1 cellular context compared by ENCODE assay signal in genomic region chr13:51465124-51465523, GRCh38.
TF ChIP-seq lines count a peak whose summit lies in the region.

No MANE protein-coding gene starts in this region.

TF ChIP-seq in HepG2, 621 proteins besides CTCF, POLR2A, EP300 and RAD21 (continued from another document):
- peak; percentile 44; the same call in 1 of the 2 replicates for TF ChIP-seq AHDC1 (CRISPR knock-in tag; IDR thresholded peaks at IDR 0.05; ENCODE audit: borderline replicate concordance)
- TF ChIP-seq, protein P1, sequence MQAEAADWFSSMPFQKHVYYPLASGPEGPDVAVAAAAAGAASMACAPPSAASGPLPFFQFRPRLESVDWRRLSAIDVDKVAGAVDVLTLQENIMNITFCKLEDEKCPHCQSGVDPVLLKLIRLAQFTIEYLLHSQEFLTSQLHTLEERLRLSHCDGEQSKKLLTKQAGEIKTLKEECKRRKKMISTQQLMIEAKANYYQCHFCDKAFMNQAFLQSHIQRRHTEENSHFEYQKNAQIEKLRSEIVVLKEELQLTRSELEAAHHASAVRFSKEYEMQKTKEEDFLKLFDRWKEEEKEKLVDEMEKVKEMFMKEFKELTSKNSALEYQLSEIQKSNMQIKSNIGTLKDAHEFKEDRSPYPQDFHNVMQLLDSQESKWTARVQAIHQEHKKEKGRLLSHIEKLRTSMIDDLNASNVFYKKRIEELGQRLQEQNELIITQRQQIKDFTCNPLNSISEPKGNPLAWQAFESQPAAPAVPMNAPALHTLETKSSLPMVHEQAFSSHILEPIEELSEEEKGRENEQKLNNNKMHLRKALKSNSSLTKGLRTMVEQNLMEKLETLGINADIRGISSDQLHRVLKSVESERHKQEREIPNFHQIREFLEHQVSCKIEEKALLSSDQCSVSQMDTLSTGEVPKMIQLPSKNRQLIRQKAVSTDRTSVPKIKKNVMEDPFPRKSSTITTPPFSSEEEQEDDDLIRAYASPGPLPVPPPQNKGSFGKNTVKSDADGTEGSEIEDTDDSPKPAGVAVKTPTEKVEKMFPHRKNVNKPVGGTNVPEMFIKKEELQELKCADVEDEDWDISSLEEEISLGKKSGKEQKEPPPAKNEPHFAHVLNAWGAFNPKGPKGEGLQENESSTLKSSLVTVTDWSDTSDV (CRISPR knock-in tag; IDR thresholded peaks at IDR 0.05), result no peak
- TF ChIP-seq, protein P2, sequence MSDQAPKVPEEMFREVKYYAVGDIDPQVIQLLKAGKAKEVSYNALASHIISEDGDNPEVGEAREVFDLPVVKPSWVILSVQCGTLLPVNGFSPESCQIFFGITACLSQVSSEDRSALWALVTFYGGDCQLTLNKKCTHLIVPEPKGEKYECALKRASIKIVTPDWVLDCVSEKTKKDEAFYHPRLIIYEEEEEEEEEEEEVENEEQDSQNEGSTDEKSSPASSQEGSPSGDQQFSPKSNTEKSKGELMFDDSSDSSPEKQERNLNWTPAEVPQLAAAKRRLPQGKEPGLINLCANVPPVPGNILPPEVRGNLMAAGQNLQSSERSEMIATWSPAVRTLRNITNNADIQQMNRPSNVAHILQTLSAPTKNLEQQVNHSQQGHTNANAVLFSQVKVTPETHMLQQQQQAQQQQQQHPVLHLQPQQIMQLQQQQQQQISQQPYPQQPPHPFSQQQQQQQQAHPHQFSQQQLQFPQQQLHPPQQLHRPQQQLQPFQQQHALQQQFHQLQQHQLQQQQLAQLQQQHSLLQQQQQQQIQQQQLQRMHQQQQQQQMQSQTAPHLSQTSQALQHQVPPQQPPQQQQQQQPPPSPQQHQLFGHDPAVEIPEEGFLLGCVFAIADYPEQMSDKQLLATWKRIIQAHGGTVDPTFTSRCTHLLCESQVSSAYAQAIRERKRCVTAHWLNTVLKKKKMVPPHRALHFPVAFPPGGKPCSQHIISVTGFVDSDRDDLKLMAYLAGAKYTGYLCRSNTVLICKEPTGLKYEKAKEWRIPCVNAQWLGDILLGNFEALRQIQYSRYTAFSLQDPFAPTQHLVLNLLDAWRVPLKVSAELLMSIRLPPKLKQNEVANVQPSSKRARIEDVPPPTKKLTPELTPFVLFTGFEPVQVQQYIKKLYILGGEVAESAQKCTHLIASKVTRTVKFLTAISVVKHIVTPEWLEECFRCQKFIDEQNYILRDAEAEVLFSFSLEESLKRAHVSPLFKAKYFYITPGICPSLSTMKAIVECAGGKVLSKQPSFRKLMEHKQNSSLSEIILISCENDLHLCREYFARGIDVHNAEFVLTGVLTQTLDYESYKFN (CRISPR knock-in tag; conservative IDR thresholded peaks at IDR 0.05), result peak; percentile 35; the same call in 1 of the 2 replicates
- TF ChIP-seq SOX5 (CRISPR knock-in tag; IDR thresholded peaks at IDR 0.05; ENCODE audit: borderline replicate concordance), result peak; percentile 43; the same call in 1 of the 2 replicates
- TF ChIP-seq TEAD3 (CRISPR knock-in tag; optimal IDR thresholded peaks at IDR 0.05; ENCODE audit: borderline replicate concordance), result peak; percentile 11
- TF ChIP-seq MYPOP (CRISPR knock-in tag; IDR thresholded peaks at IDR 0.05), result no peak
- TF ChIP-seq ZNF18 (CRISPR knock-in tag; IDR thresholded peaks at IDR 0.05; ENCODE audit: insufficient replicate concordance), result no peak
- TF ChIP-seq SOX13 (IDR thresholded peaks at IDR 0.05), result no peak
- TF ChIP-seq SOX13 (CRISPR knock-in tag; conservative IDR thresholded peaks at IDR 0.05 in 1 of 2, IDR thresholded peaks at IDR 0.05 in 1 of 2), result peak in 1 of 2 experiments; percentile 35; a peak in 1 of 4 replicates
- TF ChIP-seq ZBTB1 (CRISPR knock-in tag; IDR thresholded peaks at IDR 0.05; ENCODE audit: borderline replicate concordance), result no peak
- TF ChIP-seq ZBTB44 (CRISPR knock-in tag; IDR thresholded peaks at IDR 0.05), result no peak
- TF ChIP-seq ARID5B (CRISPR knock-in tag; IDR thresholded peaks at IDR 0.05), result peak; percentile 23; the same call in 1 of the 2 replicates
- peak; percentile 54; the same call in 1 of the 2 replicates for TF ChIP-seq HNF4A (CRISPR knock-in tag; IDR thresholded peaks at IDR 0.05)
- no peak for TF ChIP-seq ZNF570 (CRISPR knock-in tag; IDR thresholded peaks at IDR 0.05; ENCODE audit: borderline replicate concordance)
TF ChIP-seq in HepG2: peak in this region for 7.
